14 cellular contexts compared by ENCODE assay signal in genomic region chr3:190053919-190054672, GRCh38.
DNase-seq lines count a peak whose midpoint lies in the region; ATAC-seq, FAIRE-seq and TF ChIP-seq lines count a peak whose summit lies in the region.
"Had no signal": no experiment of that assay in that cellular context is flagged by ENCODE, and none has a peak within 500 bp of the region (broad histone marks: within the 10 kb centered on the region; RNA-seq: fewer than 3 reads in every experiment).

No MANE protein-coding gene starts in this region.

- no peak overlapping the region for H2BK15ac ChIP-seq in mesenchymal stem cell (ENCODE audit: low read depth, poor library complexity, severe bottlenecking)

- H4K91ac ChIP-seq in mesenchymal stem cell (ENCODE audit: low read length), result no peak overlapping the region

- no peak overlapping the region for H2BK12ac ChIP-seq in mesenchymal stem cell (ENCODE audit: low read length in 2 of 2)

- H3K4me3 ChIP-seq in Caco-2 (ENCODE audit: low read depth, low read length) (no peak overlapping the region), GM12878 (no peak overlapping the region), mesenchymal stem cell (ENCODE audit: insufficient read depth in 1 of 2, low read depth in 1 of 2, low read length in 2 of 2) (no peak overlapping the region)
- H3K4me3 ChIP-seq: esophagus squamous epithelium, lower lobe of right lung had no signal

- H3K27ac ChIP-seq in GM12878 (ENCODE audit: control insufficient read depth, insufficient read depth) (no peak overlapping the region), mesenchymal stem cell (ENCODE audit: low read length, poor library complexity, severe bottlenecking) (peak overlapping the region; percentile 50)
- H3K27ac ChIP-seq: esophagus squamous epithelium, KMS-11, lower lobe of right lung had no signal

- H3K4me2 ChIP-seq in GM12878 (ENCODE audit: control insufficient read depth, insufficient read depth), result no peak overlapping the region
- H3K4me2 ChIP-seq in mesenchymal stem cell (ENCODE audit: low read length, poor library complexity, severe bottlenecking), result no peak overlapping the region
- H3K4me2 ChIP-seq: KMS-11 had no signal

- DNase-seq in Caco-2 (peak; percentile 66 to 67), LHCN-M2 (ENCODE audit: low read depth) (peak; percentile 83), GM12878 (ENCODE audit: low read depth, low spot score) (no peak), mesenchymal stem cell (peak; percentile 93), NCI-H1436 (lab: John Stamatoyannopoulos, UW) (no peak), NCI-H1694 (lab: John Stamatoyannopoulos, UW) (no peak), SKM-1 (lab: John Stamatoyannopoulos, UW; ENCODE audit: unreplicated experiment) (no peak)
- DNase-seq: activated CD8-positive, alpha-beta memory T cell treated with anti-CD3 and anti-CD28 coated beads for 24 hours; amygdala; esophagus squamous epithelium; lower lobe of right lung; NCI-H446 had no signal

- ATAC-seq in GM12878 (peak; percentile 32; the same call in 1 of the 3 replicates), HG03439 (IDR thresholded peaks at IDR 0.05; ENCODE audit: unreplicated experiment) (no peak)

- no peak for FAIRE-seq in GM12878 (lab: Jason Lieb, UNC)

- no peak overlapping the region for H4K8ac ChIP-seq in mesenchymal stem cell (ENCODE audit: low read length)

- TF ChIP-seq POLR2A in GM12878 (IDR thresholded peaks at IDR 0.05; ENCODE audit: low read depth, low read length), result no peak

- H3K36me3 ChIP-seq in Caco-2 (ENCODE audit: control insufficient read depth, insufficient read depth, low read length) (no peaks in the 10 kb centered on the region; the same call in 1 of the 2 replicates), GM12878 (ENCODE audit: control insufficient read depth in 2 of 2, insufficient read depth in 2 of 2, low read length in 1 of 2) (no peaks in the 10 kb centered on the region), mesenchymal stem cell (ENCODE audit: control insufficient read depth in 1 of 2, insufficient read depth in 2 of 2, low read depth in 1 of 2, low read length in 2 of 2) (no peaks in the 10 kb centered on the region)
- H3K36me3 ChIP-seq: esophagus squamous epithelium, lower lobe of right lung had no signal

- H3K4me3 Mint-ChIP-seq in Caco-2 (ENCODE audit: unreplicated experiment), result no peak overlapping the region

- CTCF ChIA-PET in Caco-2 (lab: Charles Lee), result interaction anchor here (0.6 to 1.1 kb wide), 3 partner anchors 16 to 67 kb away, joined by 4 to 5 read pairs (median 4); partner anchors contain the start of gene P3H2
- CTCF ChIA-PET in GM12878 (lab: Yijun Ruan, JAX), result interaction anchor here (0.5 to 1.3 kb wide), 2 partner anchors 15 to 115 kb away, joined by 3 read pairs; no protein-coding TSS in a partner anchor

- no peak overlapping the region for H3K23ac ChIP-seq in mesenchymal stem cell (ENCODE audit: low read length in 2 of 2)

- no peak overlapping the region for H2BK5ac ChIP-seq in mesenchymal stem cell (ENCODE audit: low read depth, low read length, poor library complexity, severe bottlenecking)

- TF ChIP-seq EP300 in GM12878 (IDR thresholded peaks at IDR 0.05; ENCODE audit: borderline replicate concordance in 1 of 2, control insufficient read depth in 1 of 2, low read depth in 2 of 2, low read length in 2 of 2), result no peak

- H4K20me1 ChIP-seq in GM12878 (ENCODE audit: control insufficient read depth, insufficient read depth), result no peaks in the 10 kb centered on the region

- H3K27me3 ChIP-seq in Caco-2 (replicated peaks; ENCODE audit: control insufficient read depth, insufficient read depth, low read length) (no peaks in the 10 kb centered on the region), GM12878 (replicated peaks in 1 of 2; ENCODE audit: control insufficient read depth in 2 of 2, insufficient read depth in 2 of 2, low read length in 1 of 2) (no peaks in the 10 kb centered on the region), mesenchymal stem cell (ENCODE audit: control insufficient read depth in 1 of 2, insufficient read depth in 1 of 2, low read length in 2 of 2) (no peaks in the 10 kb centered on the region)
- H3K27me3 ChIP-seq: esophagus squamous epithelium had no signal

- RAD21 ChIA-PET in GM12878 (lab: Charles Lee; ENCODE audit: unreplicated experiment), result interaction anchor here (0.8 to 1.1 kb wide), 2 partner anchors 10 to 28 kb away, joined by 3 read pairs; no protein-coding TSS in a partner anchor

- no peak overlapping the region for H3K4ac ChIP-seq in mesenchymal stem cell (ENCODE audit: low read depth in 1 of 2, low read length in 2 of 2)

- SMC1A ChIA-PET in GM12878 (lab: Charles Lee; ENCODE audit: uncharacterized antibody, unreplicated experiment), result interaction anchor here (0.9 to 2.1 kb wide), 3 partner anchors 9 to 21 kb away, joined by 3 to 8 read pairs (median 6); no protein-coding TSS in a partner anchor

- H2AK5ac ChIP-seq in mesenchymal stem cell (ENCODE audit: low read length, severe bottlenecking), result no peak overlapping the region

- peak overlapping the region; percentile 74 for H3K27ac Mint-ChIP-seq in Caco-2 (ENCODE audit: unreplicated experiment)

- H3K36me3 Mint-ChIP-seq in Caco-2 (ENCODE audit: insufficient read depth, unreplicated experiment), result no peaks in the 10 kb centered on the region

- no peak overlapping the region for H2AFZ ChIP-seq in GM12878 (ENCODE audit: control insufficient read depth, low read depth, low read length)
- no peak overlapping the region for H2AFZ ChIP-seq in mesenchymal stem cell (ENCODE audit: low read depth, low read length)

- H3K4me1 Mint-ChIP-seq in Caco-2 (ENCODE audit: low read depth, unreplicated experiment), result peaks cover 19% of the 10 kb centered on the region

- TF ChIP-seq CTCF in Caco-2 (IDR thresholded peaks at IDR 0.05; ENCODE audit: insufficient read depth in 1 of 2, low read depth in 1 of 2, low read length in 1 of 2, severe bottlenecking in 1 of 2, unreplicated experiment in 1 of 2), result peak in 1 of 2 experiments; percentile 20
- TF ChIP-seq CTCF in GM12878 (IDR thresholded peaks at IDR 0.05 in 2 of 3, conservative IDR thresholded peaks at IDR 0.05 in 1 of 3; ENCODE audit: control insufficient read depth in 2 of 3, extremely low read depth in 1 of 3, insufficient read depth in 1 of 3, low read depth in 3 of 3, low read length in 3 of 3), result no peak

- WGBS in GM12878 (ENCODE audit: insufficient coverage, insufficient replicate concordance, low lambda C conversion rate, missing lambda C conversion rate), result 51% methylated on average over 4 of the region's 4 CpGs
- 26% methylated on average over 4 of the region's 4 CpGs for WGBS in mesenchymal stem cell

- no peaks in the 10 kb centered on the region for H3K27me3 Mint-ChIP-seq in Caco-2 (ENCODE audit: insufficient read depth, unreplicated experiment)

- H3K79me2 ChIP-seq in GM12878 (ENCODE audit: control insufficient read depth, insufficient read depth, low read length), result no peaks in the 10 kb centered on the region

- POLR2A ChIA-PET in Caco-2 (lab: Charles Lee) (interaction anchor here (0.5 to 0.9 kb wide), 2 partner anchors 16 to 66 kb away, joined by 3 to 4 read pairs; partner anchors contain the start of gene P3H2), GM12878 (lab: Charles Lee) (no interaction called here)

- no peak overlapping the region for H3K9ac ChIP-seq in GM12878 (ENCODE audit: control insufficient read depth, insufficient read depth, low read length)
- H3K9ac ChIP-seq in mesenchymal stem cell (ENCODE audit: low read length), result peak overlapping the region; percentile 39
- H3K9ac ChIP-seq: KMS-11 had no signal

- TF ChIP-seq RAD21 in GM12878 (IDR thresholded peaks at IDR 0.05; ENCODE audit: insufficient read depth, low read depth, low read length), result no peak

- H3K79me1 ChIP-seq in mesenchymal stem cell (replicated peaks; ENCODE audit: low read length, poor library complexity, severe bottlenecking), result peaks cover 12% of the 10 kb centered on the region

- H3K9me3 ChIP-seq in Caco-2 (no peaks in the 10 kb centered on the region), GM12878 (replicated peaks; ENCODE audit: control insufficient read depth, insufficient read depth, low read length) (no peaks in the 10 kb centered on the region), mesenchymal stem cell (ENCODE audit: control insufficient read depth, low read length) (no peaks in the 10 kb centered on the region)
- H3K9me3 ChIP-seq: esophagus squamous epithelium, lower lobe of right lung had no signal

- BruUV-seq in Caco-2 (replicated peaks; lab: Mats Ljungman, UMichigan), result TSS peak; percentile 70
- BruUV-seq in GM12878 (replicated peaks; lab: Mats Ljungman, UMichigan), result no TSS peak

- peaks cover 11% of the 10 kb centered on the region for H3K4me1 ChIP-seq in Caco-2
- no peaks in the 10 kb centered on the region for H3K4me1 ChIP-seq in GM12878 (ENCODE audit: control insufficient read depth, insufficient read depth, low read length)
- peaks cover 5% of the 10 kb centered on the region for H3K4me1 ChIP-seq in mesenchymal stem cell (ENCODE audit: control insufficient read depth, insufficient read depth, low read depth, low read length)
- H3K4me1 ChIP-seq: lower lobe of right lung had no signal

- H3K9me3 Mint-ChIP-seq in Caco-2 (ENCODE audit: unreplicated experiment), result no peaks in the 10 kb centered on the region

- intact Hi-C loops in Caco-2 (cut with micrococcal nuclease; ENCODE audit: unreplicated experiment) (loop anchor here (5.0 kb wide), 1 partner anchor 63 kb away; no protein-coding TSS in a partner anchor), GM12878 (cut with micrococcal nuclease; ENCODE audit: unreplicated experiment) (no loop called here)

- in situ Hi-C loops in GM12878 (cut with MboI), result no loop called here

- no peak overlapping the region for H2BK120ac ChIP-seq in mesenchymal stem cell (ENCODE audit: low read depth, low read length)

- peak overlapping the region in 1 of 2 experiments; percentile 12 for H3K18ac ChIP-seq in mesenchymal stem cell (ENCODE audit: low read depth in 1 of 2, low read length in 2 of 2)

- no peak overlapping the region for H3K14ac ChIP-seq in mesenchymal stem cell (ENCODE audit: low read length in 2 of 2)

TF ChIP-seq in GM12878, 131 proteins besides CTCF, POLR2A, EP300 and RAD21 (continues in another document):
- no peak for TF ChIP-seq POLR2AphosphoS2 (IDR thresholded peaks at IDR 0.05; ENCODE audit: low read depth, low read length)
- no peak for TF ChIP-seq TAF1 (IDR thresholded peaks at IDR 0.05; ENCODE audit: borderline replicate concordance, low read depth, low read length)
- TF ChIP-seq KLF5 (IDR thresholded peaks at IDR 0.05; ENCODE audit: partially characterized antibody), result no peak

Comparison
In these comparisons a context has a peak if more than half of its experiments do, and no peak if none do; other contexts are left out.
1. DNase-seq: peak in Caco-2 (2 of 2), LHCN-M2 (single experiment) and mesenchymal stem cell (single experiment); none in GM12878 (single experiment), NCI-H1436 (single experiment), NCI-H1694 (single experiment) and SKM-1 (single experiment).